24 cellular contexts compared by ENCODE assay signal in the genomic region with DNA sequence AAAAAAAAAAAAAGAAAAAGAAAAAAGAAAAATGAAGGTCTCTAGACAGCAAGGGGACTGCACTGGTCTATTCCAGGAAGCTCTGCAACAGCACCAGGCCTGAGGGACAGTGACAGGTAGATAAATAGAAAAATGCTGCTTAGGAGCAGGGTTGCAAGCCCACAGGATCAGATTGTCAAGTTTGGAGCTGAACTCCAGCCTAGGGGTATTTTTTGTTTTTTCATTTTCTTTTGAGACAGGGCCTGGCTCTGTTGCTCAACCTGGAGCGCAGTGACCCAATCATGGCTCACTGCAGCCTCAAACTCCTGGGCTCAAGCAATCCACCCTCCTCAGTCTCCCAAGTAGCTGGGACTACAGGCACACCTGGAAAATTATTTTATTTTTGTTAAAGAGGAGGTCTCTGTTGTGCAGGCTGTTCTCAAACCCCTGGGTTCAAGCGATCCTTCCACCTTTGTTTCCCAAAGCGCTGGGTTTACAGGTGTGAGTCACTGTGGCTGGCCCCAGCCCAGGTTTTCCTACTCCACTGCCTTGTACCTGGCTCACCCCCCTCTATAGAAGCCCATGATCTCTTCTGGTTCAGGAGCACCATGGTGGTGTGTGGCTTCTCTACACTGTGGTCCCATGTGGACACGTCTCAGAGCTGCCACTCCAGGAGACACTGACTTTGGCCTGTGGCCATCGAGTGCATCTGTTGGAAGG.
"Had no signal": no experiment of that assay in that cellular context is flagged by ENCODE, and none has a peak within 500 bp of the region (broad histone marks: within the 10 kb centered on the region; RNA-seq: fewer than 3 reads in every experiment).

No MANE protein-coding gene starts in this region.

- FAIRE-seq: endothelial cell of umbilical vein, small intestine had no signal

- H3K27me3 Mint-ChIP-seq: activated naive CD8-positive, alpha-beta T cell treated with anti-CD3 and anti-CD28 coated beads for 36 hours; stimulated activated naive B cell treated with anti-CD40 and anti-IgM and Interleukin-4, amounts not matched to agents 10 μg/mL and 1 μg/mL and 100 μg/mL, for 72 hours; T-helper 17 cell had no signal

- H3K36me3 Mint-ChIP-seq: activated naive CD8-positive, alpha-beta T cell treated with anti-CD3 and anti-CD28 coated beads for 36 hours; stimulated activated naive B cell treated with anti-CD40 and anti-IgM and Interleukin-4, amounts not matched to agents 10 μg/mL and 1 μg/mL and 100 μg/mL, for 72 hours had no signal

- ATAC-seq: activated CD4-positive, CD25-positive, alpha-beta regulatory T cell treated with anti-CD3 and anti-CD28 coated beads, Interleukin-2, amount 50 U/mL, for 24 hours; body of pancreas; heart right ventricle; sciatic nerve; stimulated activated naive B cell treated with anti-CD40 and anti-IgM and Interleukin-4, amounts not matched to agents 10 μg/mL and 1 μg/mL and 100 μg/mL, for 72 hours; T-helper 17 cell had no signal

- H3K4me1 Mint-ChIP-seq: activated naive CD8-positive, alpha-beta T cell treated with anti-CD3 and anti-CD28 coated beads for 36 hours; nephron had no signal

- DNase-seq: activated CD4-positive, alpha-beta T cell treated with anti-CD3 and anti-CD28 coated beads for 48 hours; activated CD4-positive, alpha-beta T cell treated with anti-CD3 and anti-CD28 coated beads, Interleukin-2, amount 50 U/mL, for 48 hours; activated naive CD4-positive, alpha-beta T cell treated with anti-CD3 and anti-CD28 coated beads for 36 hours; activated naive CD8-positive, alpha-beta T cell treated with anti-CD3 and anti-CD28 coated beads for 36 hours; activated T-cell treated with anti-CD3 and anti-CD28 coated beads, Interleukin-2, amount 50 U/mL, for 48 hours; adrenal gland; body of pancreas; heart right ventricle; left ventricle myocardium inferior; retina; small intestine; stimulated activated CD4-positive, alpha-beta T cell treated with anti-CD3 and anti-CD28 coated beads, Interleukin-1b, Interleukin-23, amount 100 ng/mL, for 48 hours; stimulated activated CD4-positive, alpha-beta T cell treated with anti-CD3 and anti-CD28 coated beads, Interleukin-4, amount 100 ng/mL, for 4 hours; stimulated activated CD8-positive, alpha-beta memory T cell treated with anti-CD3 and anti-CD28 coated beads, Interleukin-4, amount 100 ng/mL, for 48 hours; stimulated activated naive B cell treated with anti-CD40 and anti-IgM and Interleukin-4, amounts not matched to agents 10 μg/mL and 1 μg/mL and 100 μg/mL, for 72 hours; stomach; T-helper 17 cell; T1000; thyroid gland; WERI-Rb-1 had no signal

- H3K4me3 Mint-ChIP-seq: activated naive CD4-positive, alpha-beta T cell treated with anti-CD3 and anti-CD28 coated beads for 36 hours; activated naive CD8-positive, alpha-beta T cell treated with anti-CD3 and anti-CD28 coated beads for 36 hours; nephron; stimulated activated naive B cell treated with anti-CD40 and anti-IgM and Interleukin-4, amounts not matched to agents 10 μg/mL and 1 μg/mL and 100 μg/mL, for 72 hours; T-helper 17 cell had no signal

- H3K27ac Mint-ChIP-seq: activated naive CD4-positive, alpha-beta T cell treated with anti-CD3 and anti-CD28 coated beads for 36 hours; activated naive CD8-positive, alpha-beta T cell treated with anti-CD3 and anti-CD28 coated beads for 36 hours; stimulated activated naive B cell treated with anti-CD40 and anti-IgM and Interleukin-4, amounts not matched to agents 10 μg/mL and 1 μg/mL and 100 μg/mL, for 72 hours; T-helper 17 cell had no signal

- H3K9me3 Mint-ChIP-seq: activated naive CD4-positive, alpha-beta T cell treated with anti-CD3 and anti-CD28 coated beads for 36 hours; activated naive CD8-positive, alpha-beta T cell treated with anti-CD3 and anti-CD28 coated beads for 36 hours; nephron; stimulated activated naive B cell treated with anti-CD40 and anti-IgM and Interleukin-4, amounts not matched to agents 10 μg/mL and 1 μg/mL and 100 μg/mL, for 72 hours had no signal
